Comparison of ENCODE assay signal across 1 cellular context in genomic region chr1:23800396-23801337, GRCh38.
A peak's percentile ranks its signal among the peaks of the same experiment; 100 is the strongest.
TF ChIP-seq lines count a peak whose summit lies in the region.

GALE (minus strand) TSS chr1:23800754; CDS start chr1:23799007, 1,747 bp downstream.

TF ChIP-seq in GM12878, 131 proteins besides CTCF, POLR2A, EP300 and RAD21 (continued from another document and continues in another):
- TF ChIP-seq CEBPZ (IDR thresholded peaks at IDR 0.05; ENCODE audit: low read depth, low read length) (no peak), NKRF (conservative IDR thresholded peaks at IDR 0.05) (peak; percentile 68), YY1 (IDR thresholded peaks at IDR 0.05; ENCODE audit: low read depth, low read length) (peak; percentile 62), ZNF207 (IDR thresholded peaks at IDR 0.05; ENCODE audit: borderline replicate concordance) (no peak), ZNF24 (IDR thresholded peaks at IDR 0.05) (no peak), MAX (IDR thresholded peaks at IDR 0.05; ENCODE audit: low read depth, low read length) (peak; percentile 88), CREB1 (IDR thresholded peaks at IDR 0.05; ENCODE audit: low read depth) (peak; percentile 97), NR2C1 (IDR thresholded peaks at IDR 0.05) (peak; percentile 72), CREM (IDR thresholded peaks at IDR 0.05; ENCODE audit: low read depth) (peak; percentile 97), ZBTB11 (CRISPR knock-in tag; IDR thresholded peaks at IDR 0.05) (no peak), HSF1 (IDR thresholded peaks at IDR 0.05; ENCODE audit: low read depth, low read length) (no peak), USF1 (IDR thresholded peaks at IDR 0.05; ENCODE audit: borderline replicate concordance, extremely low read length, insufficient read depth, low read depth, low read length) (no peak), E2F8 (IDR thresholded peaks at IDR 0.05; ENCODE audit: low read depth, partially characterized antibody) (peak; percentile 14), ZNF622 (IDR thresholded peaks at IDR 0.05) (no peak), TBL1XR1 (IDR thresholded peaks at IDR 0.05; ENCODE audit: low read depth, low read length) (0 out of 2 replicates have a peak, but pooled peaks have one; percentile 15), RAD51 (IDR thresholded peaks at IDR 0.05) (no peak), CBFB (IDR thresholded peaks at IDR 0.05; ENCODE audit: low read depth) (peak; percentile 71; the same call in 1 of the 2 replicates), ZNF217 (IDR thresholded peaks at IDR 0.05) (no peak), SP1 (IDR thresholded peaks at IDR 0.05; ENCODE audit: low read depth, low read length) (peak; percentile 82), LARP7 (IDR thresholded peaks at IDR 0.05) (no peak; the same call in 1 of the 2 replicates), IRF4 (IDR thresholded peaks at IDR 0.05; ENCODE audit: low read depth, low read length) (no peak), MXI1 (IDR thresholded peaks at IDR 0.05; ENCODE audit: low read depth, low read length) (peak; percentile 66), CEBPB (IDR thresholded peaks at IDR 0.05; ENCODE audit: borderline replicate concordance in 1 of 2, low read depth in 2 of 2, low read length in 2 of 2) (no peak), PRDM15 (CRISPR knock-in tag; IDR thresholded peaks at IDR 0.05) (no peak), ZNF687 (IDR thresholded peaks at IDR 0.05) (no peak; the same call in 1 of the 2 replicates), SUZ12 (IDR thresholded peaks at IDR 0.05; ENCODE audit: unreplicated experiment) (no peak), HCFC1 (IDR thresholded peaks at IDR 0.05; ENCODE audit: low read length) (peak; percentile 73), BACH1 (IDR thresholded peaks at IDR 0.05; ENCODE audit: borderline replicate concordance) (no peak), ATF3 (IDR thresholded peaks at IDR 0.05; ENCODE audit: borderline replicate concordance, extremely low read depth, low read depth, low read length) (no peak), RCOR1 (conservative IDR thresholded peaks at IDR 0.05; ENCODE audit: low read depth, low read length) (no peak), HDAC2 (IDR thresholded peaks at IDR 0.05) (no peak), GABPA (IDR thresholded peaks at IDR 0.05; ENCODE audit: low read depth) (0 out of 2 replicates have a peak, but pooled peaks have one; percentile 38), CHD4 (IDR thresholded peaks at IDR 0.05) (no peak), MEF2B (IDR thresholded peaks at IDR 0.05; ENCODE audit: partially characterized antibody, poor library complexity, severe bottlenecking) (peak; percentile 33)
